In the genomic region with DNA sequence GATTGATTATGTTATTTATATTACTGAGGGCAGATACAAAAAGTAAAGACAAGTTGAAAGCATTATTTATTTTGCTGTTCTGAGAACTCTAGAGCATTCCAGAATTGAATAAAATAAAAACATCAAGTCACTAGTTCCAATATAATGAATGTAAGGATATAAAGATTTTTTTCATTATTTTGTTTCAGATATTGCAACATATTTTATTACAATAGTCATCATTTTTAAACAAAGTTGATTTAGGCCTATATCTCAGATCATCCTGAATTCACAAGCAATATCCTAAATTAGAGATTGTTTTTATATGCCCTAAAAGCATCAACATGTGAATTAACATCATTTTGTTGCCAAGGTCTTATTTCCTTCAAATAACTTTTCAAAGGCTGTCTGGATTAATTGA, we compare ENCODE assay signal across 5 cellular contexts.
"Had no signal": no experiment of that assay in that cellular context is flagged by ENCODE, and none has a peak within 500 bp of the region (broad histone marks: within the 10 kb centered on the region; RNA-seq: fewer than 3 reads in every experiment).

No MANE protein-coding gene starts in this region.

- DNase-seq: KBM-7, KG1 had no signal

- H3K9ac ChIP-seq: KMS-11 had no signal

- H3K27ac ChIP-seq: HL-60, KMS-11 had no signal

- H3K4me2 ChIP-seq: KMS-11 had no signal

- FAIRE-seq: HTR-8/SVneo had no signal
